ENCODE assay signal across 8 cellular contexts in genomic region chr11:119481021-119481666, GRCh38. TPM values are rescaled to one million over a fixed set of nuclear protein-coding genes. Genes with fewer than 3 reads are reported as not detected.
DNase-seq lines count a peak whose midpoint lies in the region; ATAC-seq and TF ChIP-seq lines count a peak whose summit lies in the region.

No MANE protein-coding gene starts in this region.

- POLR2A ChIA-PET in HEK293 (lab: Yijun Ruan, JAX) (no interaction called here), MCF 10A (lab: Yijun Ruan, JAX) (interaction anchor here (0.8 kb wide), 1 partner anchor 627 kb away, joined by 4 read pairs; no protein-coding TSS in a partner anchor)

- peaks cover 7% of the 10 kb centered on the region for H3K4me1 Mint-ChIP-seq in MCF 10A (ENCODE audit: insufficient read depth, unreplicated experiment)

- no peaks in the 10 kb centered on the region for H3K9me3 ChIP-seq in HEK293 (ENCODE audit: control insufficient read depth, insufficient read depth, low read depth, low read length)

- peak overlapping the region; percentile 27 for H3K27ac Mint-ChIP-seq in MCF 10A (ENCODE audit: low read depth, unreplicated experiment)

- CTCF ChIA-PET in HEK293 (lab: Yijun Ruan, JAX): interaction anchor here (0.5 to 1.7 kb wide), 11 partner anchors 37 to 629 kb away, joined by 3 to 8 read pairs (median 3); no protein-coding TSS in a partner anchor
- CTCF ChIA-PET in MCF 10A (lab: Yijun Ruan, JAX): interaction anchor here (0.7 to 2.8 kb wide), 18 partner anchors 29 to 655 kb away, joined by 3 to 12 read pairs (median 4); partner anchors contain the start of genes NECTIN1 and USP2

- in situ Hi-C loops in Caki2 (cut with HindIII; ENCODE audit: low pct_unique_long_range_greater_than_20kb, low sequenced_read_pairs): no loop called here

- H3K27me3 Mint-ChIP-seq in MCF 10A (ENCODE audit: insufficient read depth, unreplicated experiment): peaks cover 14% of the 10 kb centered on the region

- no TSS peak for BruUV-seq in MCF 10A (replicated peaks; lab: Mats Ljungman, UMichigan)

- H3K27ac ChIP-seq in HEK293 (ENCODE audit: extremely low read depth, low read depth, low read length): no peak overlapping the region
- peak overlapping the region; percentile 49 for H3K27ac ChIP-seq in VCaP

- H3K4me3 Mint-ChIP-seq in MCF 10A (ENCODE audit: unreplicated experiment): no peak overlapping the region

- peak; percentile 69 for DNase-seq in Caki2 (ENCODE audit: low read depth)
- DNase-seq in NCI-H2107 (lab: John Stamatoyannopoulos, UW): peak; percentile 94
- DNase-seq in MCF 10A (ENCODE audit: unreplicated experiment): peak; percentile 80
- peak; percentile 93 for DNase-seq in iPS-NIHi7 (ENCODE audit: extremely low spot score)
- peak; percentile 71 for DNase-seq in stimulated activated CD4-positive, alpha-beta T cell treated with anti-CD3 and anti-CD28 coated beads, Interleukin-12 subunit alpha, Interleukin-12 subunit beta, amount 100 ng/mL, for 4 hours

- H3K36me3 Mint-ChIP-seq in MCF 10A (ENCODE audit: insufficient read depth, unreplicated experiment): no peaks in the 10 kb centered on the region

- ATAC-seq in HG03378 (IDR thresholded peaks at IDR 0.05; ENCODE audit: unreplicated experiment): no peak

- intact Hi-C loops in MCF 10A (cut with micrococcal nuclease): loop anchor here (1.0 to 5.0 kb wide), 6 partner anchors 53 to 627 kb away; partner anchors contain the start of gene NECTIN1

- no peaks in the 10 kb centered on the region for H3K36me3 ChIP-seq in HEK293 (ENCODE audit: control insufficient read depth in 2 of 2, insufficient read depth in 1 of 2, low read length in 2 of 2)

- TF ChIP-seq CTCF in HEK293 (tag by site-specific recombination; IDR thresholded peaks at IDR 0.05) (peak; percentile 82), VCaP (conservative IDR thresholded peaks at IDR 0.05) (peak; percentile 98), MCF 10A (IDR thresholded peaks at IDR 0.05; ENCODE audit: unreplicated experiment) (peak; percentile 98)

- H3K4me3 ChIP-seq in HEK293 (ENCODE audit: low read depth, low read length): no peak overlapping the region

- H3K9me3 Mint-ChIP-seq in MCF 10A (ENCODE audit: unreplicated experiment): no peaks in the 10 kb centered on the region

- H3K4me1 ChIP-seq in HEK293 (ENCODE audit: control insufficient read depth, insufficient read depth, low read length): no peaks in the 10 kb centered on the region

TF ChIP-seq in HEK293, 187 proteins besides CTCF, POLR2A, EP300 and RAD21 (continues in another document):
- no peak for TF ChIP-seq ZNF114 (tag by site-specific recombination; IDR thresholded peaks at IDR 0.05)
- no peak for TF ChIP-seq ZNF266 (tag by site-specific recombination; IDR thresholded peaks at IDR 0.05; ENCODE audit: low read depth)
- TF ChIP-seq ZNF24 (tag by site-specific recombination; IDR thresholded peaks at IDR 0.05): peak; percentile 80; the same call in 1 of the 2 replicates
- TF ChIP-seq ZNF362 (tag by site-specific recombination; IDR thresholded peaks at IDR 0.05): no peak
- no peak for TF ChIP-seq GLIS2 (tag by site-specific recombination; IDR thresholded peaks at IDR 0.05)
- no peak for TF ChIP-seq MEIS1 (CRISPR knock-in tag; IDR thresholded peaks at IDR 0.05; ENCODE audit: borderline replicate concordance)
- TF ChIP-seq ZNF184 (tag by site-specific recombination; IDR thresholded peaks at IDR 0.05): no peak
- TF ChIP-seq PRDM1 (tag by site-specific recombination; IDR thresholded peaks at IDR 0.05): no peak
- TF ChIP-seq ZBTB44 (tag by site-specific recombination; IDR thresholded peaks at IDR 0.05): no peak
- TF ChIP-seq PRDM10 (tag by site-specific recombination; IDR thresholded peaks at IDR 0.05): no peak
- no peak for TF ChIP-seq ZNF350 (tag by site-specific recombination; IDR thresholded peaks at IDR 0.05)
- TF ChIP-seq ZNF626 (tag by site-specific recombination; IDR thresholded peaks at IDR 0.05): no peak
- no peak for TF ChIP-seq ZNF391 (tag by site-specific recombination; IDR thresholded peaks at IDR 0.05; ENCODE audit: borderline replicate concordance, low read depth)
- TF ChIP-seq KLF7 (tag by site-specific recombination; IDR thresholded peaks at IDR 0.05; ENCODE audit: borderline replicate concordance): no peak
- peak; percentile 93 for TF ChIP-seq ZNF654 (tag by site-specific recombination; IDR thresholded peaks at IDR 0.05; ENCODE audit: low read depth)
- no peak for TF ChIP-seq ZNF426 (tag by site-specific recombination; IDR thresholded peaks at IDR 0.05)
- no peak for TF ChIP-seq ZBTB48 (tag by site-specific recombination; IDR thresholded peaks at IDR 0.05)
- TF ChIP-seq ZNF394 (tag by site-specific recombination; IDR thresholded peaks at IDR 0.05; ENCODE audit: borderline replicate concordance): peak; percentile 25; the same call in 1 of the 2 replicates
- TF ChIP-seq ZNF670 (tag by site-specific recombination; IDR thresholded peaks at IDR 0.05; ENCODE audit: low read depth): no peak
- no peak for TF ChIP-seq MZF1 (tag by site-specific recombination; IDR thresholded peaks at IDR 0.05; ENCODE audit: borderline replicate concordance)
- no peak for TF ChIP-seq ZNF560 (tag by site-specific recombination; IDR thresholded peaks at IDR 0.05; ENCODE audit: borderline replicate concordance)
- no peak for TF ChIP-seq ZNF19 (tag by site-specific recombination; IDR thresholded peaks at IDR 0.05; ENCODE audit: low read depth)
- peak; percentile 59; the same call in 1 of the 2 replicates for TF ChIP-seq PRDM4 (tag by site-specific recombination; IDR thresholded peaks at IDR 0.05)

RNA-seq across cellular contexts. Expression of gene THY1, which starts 58.2 kb away (rescaled TPM):
- total RNA-seq in Caki2 (2014; rRNA removed; shearing (Covaris generic); ENCODE audit: low replicate concordance): 0.10 TPM in 1 of 2 replicates, not detected in the other
- not detected in 2 replicates for total RNA-seq in MCF 10A (2022)
